20 cellular contexts compared by ENCODE assay signal in the genomic region with DNA sequence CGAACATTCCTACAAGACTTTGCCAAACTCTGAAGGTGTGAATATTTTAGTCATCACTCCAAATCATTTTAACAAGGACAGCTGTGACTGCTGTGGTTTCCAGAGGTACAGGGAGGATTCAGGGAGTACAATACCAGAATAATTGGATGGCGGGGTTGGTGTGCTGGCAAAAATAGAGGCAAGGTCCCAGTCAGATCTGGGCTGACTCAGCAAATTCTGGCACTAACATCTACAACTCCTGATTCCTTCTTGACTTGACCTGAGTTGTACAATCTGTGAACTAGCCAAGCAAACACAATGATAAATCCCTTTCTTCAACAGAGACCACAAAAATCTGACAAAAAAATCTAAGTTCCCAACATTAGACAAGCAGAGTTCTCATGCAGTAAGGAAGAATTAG.
"Had no signal": no experiment of that assay in that cellular context is flagged by ENCODE, and none has a peak within 500 bp of the region (broad histone marks: within the 10 kb centered on the region; RNA-seq: fewer than 3 reads in every experiment).

No MANE protein-coding gene starts in this region.

- H3K36me3 ChIP-seq: ascending aorta, esophagus squamous epithelium, lower lobe of right lung, neutrophil, upper lobe of left lung had no signal

- H3K4me1 ChIP-seq: ascending aorta, esophagus squamous epithelium, lower lobe of right lung, testis had no signal

- H3K4me3 ChIP-seq: ascending aorta, esophagus squamous epithelium, lower lobe of right lung, skin epidermis, testis, upper lobe of left lung had no signal

- ATAC-seq: activated CD4-positive, CD25-positive, alpha-beta regulatory T cell treated with anti-CD3 and anti-CD28 coated beads, Interleukin-2, amount 50 U/mL, for 24 hours; activated T-cell treated with anti-CD3 and anti-CD28 coated beads, Interleukin-2, amount 50 U/mL, for 4 hours; lower lobe of right lung; natural killer cell had no signal

- H3K27me3 ChIP-seq: ascending aorta, esophagus squamous epithelium, neutrophil, testis, upper lobe of left lung had no signal

- H3K27ac ChIP-seq: ascending aorta, esophagus squamous epithelium, lower lobe of right lung, neutrophil, skin epidermis, testis, upper lobe of left lung had no signal

- H3K9me3 ChIP-seq: ascending aorta, esophagus squamous epithelium, lower lobe of right lung, neutrophil, testis, upper lobe of left lung had no signal

- DNase-seq: activated CD4-positive, alpha-beta T cell treated with anti-CD3 and anti-CD28 coated beads, Interleukin-2, amount 10 ng/mL, durations not matched to agents 7 days and 5 days; activated CD8-positive, alpha-beta memory T cell treated with anti-CD3 and anti-CD28 coated beads, Interleukin-2, amount 50 U/mL, for 4 hours; activated naive CD4-positive, alpha-beta T cell treated with anti-CD3 and anti-CD28 coated beads for 36 hours; activated T-cell treated with anti-CD3 and anti-CD28 coated beads, Interleukin-2, amount 50 U/mL, for 4 hours; dermis blood vessel endothelial cell; effector memory CD4-positive, alpha-beta T cell; esophagus squamous epithelium; foreskin melanocyte; hypothalamus; lower lobe of right lung; natural killer cell; posterior cingulate gyrus; stimulated activated CD4-positive, alpha-beta T cell treated with anti-CD3 and anti-CD28 coated beads, Interleukin-2, amount 100 ng/mL, for 48 hours; T1000; testis; upper lobe of left lung had no signal
